In genomic region chr11:59555601-59556114, GRCh38 we compare ENCODE assay signal across 10 cellular contexts. TPM values are rescaled to one million over a fixed set of nuclear protein-coding genes. Genes with fewer than 3 reads are reported as not detected.
DNase-seq lines count a peak whose midpoint lies in the region; ATAC-seq and TF ChIP-seq lines count a peak whose summit lies in the region.
"Had no signal": no experiment of that assay in that cellular context is flagged by ENCODE, and none has a peak within 500 bp of the region (broad histone marks: within the 10 kb centered on the region; RNA-seq: fewer than 3 reads in every experiment).

No MANE protein-coding gene starts in this region.

- H3K36me3 Mint-ChIP-seq in mesothelial cell of epicardium: no peaks in the 10 kb centered on the region

- WGBS in HUES64: 3% methylated on average over 17 of the region's 17 CpGs

- in situ Hi-C loops in brain microvascular endothelial cell (cut with HindIII; ENCODE audit: low pct_ligation_motif_present, low sequenced_read_pairs): no loop called here

- no peaks in the 10 kb centered on the region for H3K79me2 ChIP-seq in ACC112 (ENCODE audit: control insufficient read depth, insufficient read depth, low read length, unreplicated experiment)

- CTCF ChIA-PET in HEK293T (lab: Yijun Ruan, JAX): interaction anchor here (0.7 kb wide), 1 partner anchor 292 kb away, joined by 4 read pairs; no protein-coding TSS in a partner anchor

- peak overlapping the region; percentile 70 for H3K9ac ChIP-seq in HUES64 (ENCODE audit: low read depth, low read length)

- peak overlapping the region; percentile 85 for H3K27ac Mint-ChIP-seq in mesothelial cell of epicardium

- H3K36me3 ChIP-seq in ACC112 (ENCODE audit: insufficient read depth, low read length) (no peaks in the 10 kb centered on the region), HUES64 (ENCODE audit: insufficient read depth, low read length) (no peaks in the 10 kb centered on the region), brain microvascular endothelial cell (replicated peaks) (no peaks in the 10 kb centered on the region)

- H3K27me3 ChIP-seq in ACC112 (ENCODE audit: insufficient read depth, low read length) (no peaks in the 10 kb centered on the region), HUES64 (ENCODE audit: insufficient read depth, low read length) (no peaks in the 10 kb centered on the region), brain microvascular endothelial cell (replicated peaks) (no peaks in the 10 kb centered on the region)

- H3K9me3 Mint-ChIP-seq in mesothelial cell of epicardium: no peaks in the 10 kb centered on the region

- POLR2A ChIA-PET in HEK293T (lab: Yijun Ruan, JAX): interaction anchor here (1.2 to 1.8 kb wide), 4 partner anchors 18 to 113 kb away, joined by 4 to 7 read pairs (median 5); partner anchors contain the start of genes OSBP and PATL1

- H3K27me3 Mint-ChIP-seq in mesothelial cell of epicardium (ENCODE audit: low read depth): peaks cover 2% of the 10 kb centered on the region

- H3K4me3 ChIP-seq in ACC112 (ENCODE audit: low read depth, low read length) (peak overlapping the region; percentile 78), HUES64 (ENCODE audit: low read length) (peak overlapping the region; percentile 69), brain microvascular endothelial cell (ENCODE audit: low read depth, low read length) (peak overlapping the region; percentile 57)

- TF ChIP-seq CTCF in brain microvascular endothelial cell (IDR thresholded peaks at IDR 0.05; ENCODE audit: low read depth, low read length, missing control alignments) (no peak), mesothelial cell of epicardium (IDR thresholded peaks at IDR 0.05; ENCODE audit: unreplicated experiment) (no peak)

- DNase-seq in brain microvascular endothelial cell (peak; percentile 16), mesothelial cell of epicardium (ENCODE audit: low spot score in 2 of 2, unreplicated experiment in 2 of 2) (no peak), NCI-H146 (lab: John Stamatoyannopoulos, UW) (no peak), HEK293T (ENCODE audit: extremely low spot score) (no peak)

- H3K4me3 Mint-ChIP-seq in mesothelial cell of epicardium: peak overlapping the region; percentile 75

- H3K4me1 ChIP-seq in ACC112 (ENCODE audit: control insufficient read depth, insufficient read depth, low read length, unreplicated experiment) (no peaks in the 10 kb centered on the region), HUES64 (ENCODE audit: insufficient read depth, low read length) (peaks cover 4% of the 10 kb centered on the region; the same call in 1 of the 2 replicates)

- peak overlapping the region; percentile 90 for H2AFZ ChIP-seq in ACC112 (ENCODE audit: low read length, unreplicated experiment)

- H3K27ac ChIP-seq in ACC112 (ENCODE audit: low read depth, low read length) (peak overlapping the region; percentile 69), HUES64 (ENCODE audit: low read depth, low read length) (no peak overlapping the region), brain microvascular endothelial cell (peak overlapping the region; percentile 49)

- H3K4me1 Mint-ChIP-seq in mesothelial cell of epicardium: peaks cover 16% of the 10 kb centered on the region

- ATAC-seq in GM19467 (IDR thresholded peaks at IDR 0.05; ENCODE audit: unreplicated experiment): no peak
- no peak for ATAC-seq in HG03159 (IDR thresholded peaks at IDR 0.05; ENCODE audit: unreplicated experiment)

- no peaks in the 10 kb centered on the region for H3K9me3 ChIP-seq in HUES64 (ENCODE audit: insufficient read depth, low read depth, low read length)

TF ChIP-seq in HEK293T, 16 proteins besides CTCF, POLR2A, EP300 and RAD21:
- TF ChIP-seq ZNF384 (IDR thresholded peaks at IDR 0.05): no peak
- TF ChIP-seq PKNOX1 (IDR thresholded peaks at IDR 0.05): no peak
- TF ChIP-seq L3MBTL2 (conservative IDR thresholded peaks at IDR 0.05): no peak
- no peak for TF ChIP-seq ARNT (IDR thresholded peaks at IDR 0.05)
- TF ChIP-seq SP1 (IDR thresholded peaks at IDR 0.05): no peak
- no peak for TF ChIP-seq NFRKB (IDR thresholded peaks at IDR 0.05)
- no peak for TF ChIP-seq LEF1 (IDR thresholded peaks at IDR 0.05; ENCODE audit: borderline replicate concordance)
- no peak for TF ChIP-seq BHLHE40 (IDR thresholded peaks at IDR 0.05; ENCODE audit: borderline replicate concordance)
- no peak for TF ChIP-seq TARDBP (IDR thresholded peaks at IDR 0.05)
- no peak for TF ChIP-seq SUZ12 (IDR thresholded peaks at IDR 0.05)
- TF ChIP-seq FOXM1 (IDR thresholded peaks at IDR 0.05; ENCODE audit: borderline replicate concordance): no peak
- no peak for TF ChIP-seq ELF4 (IDR thresholded peaks at IDR 0.05)
- no peak for TF ChIP-seq FOXK2 (IDR thresholded peaks at IDR 0.05)
- TF ChIP-seq CTBP1 (IDR thresholded peaks at IDR 0.05; ENCODE audit: borderline replicate concordance): no peak
- TF ChIP-seq HDGF (IDR thresholded peaks at IDR 0.05; ENCODE audit: borderline replicate concordance): no peak
- no peak for TF ChIP-seq FOXA1 (IDR thresholded peaks at IDR 0.05)
TF ChIP-seq in HEK293T: peak in this region for 0.

RNA-seq across cellular contexts. Expression of gene OR4D9, which starts 44.3 kb away (rescaled TPM):
- not detected for polyA plus RNA-seq in HUES64 (2013, experiment 1 of 2)
- polyA plus RNA-seq in HUES64 (2013, experiment 2 of 2): not detected
- not detected in 3 replicates for total RNA-seq in mesothelial cell of epicardium
- total RNA-seq: myocyte; T-helper 2 cell treated with Interferon-gamma antibody and Interleukin-4, amounts not matched to agents 100 ng/mL and 5 ng/mL, for 36 hours had no signal

RNA-seq across cellular contexts. Expression of gene OR4D11, which starts 52.3 kb away (rescaled TPM):
- not detected for polyA plus RNA-seq in HUES64 (2013, experiment 1 of 2)
- not detected for polyA plus RNA-seq in HUES64 (2013, experiment 2 of 2)
- total RNA-seq in mesothelial cell of epicardium: not detected in 3 replicates
- total RNA-seq: myocyte; T-helper 2 cell treated with Interferon-gamma antibody and Interleukin-4, amounts not matched to agents 100 ng/mL and 5 ng/mL, for 36 hours had no signal

RNA-seq across cellular contexts. Expression of gene OSBP, which starts 59.9 kb away (rescaled TPM):
- polyA plus RNA-seq in HUES64 (2013, experiment 1 of 2): 23.9 TPM
- polyA plus RNA-seq in HUES64 (2013, experiment 2 of 2): 23.4 TPM
- 45.0 to 47.6 TPM (median 46.8 TPM) in 3 replicates for total RNA-seq in mesothelial cell of epicardium
